ENCODE assay signal across 18 cellular contexts in the genomic region with DNA sequence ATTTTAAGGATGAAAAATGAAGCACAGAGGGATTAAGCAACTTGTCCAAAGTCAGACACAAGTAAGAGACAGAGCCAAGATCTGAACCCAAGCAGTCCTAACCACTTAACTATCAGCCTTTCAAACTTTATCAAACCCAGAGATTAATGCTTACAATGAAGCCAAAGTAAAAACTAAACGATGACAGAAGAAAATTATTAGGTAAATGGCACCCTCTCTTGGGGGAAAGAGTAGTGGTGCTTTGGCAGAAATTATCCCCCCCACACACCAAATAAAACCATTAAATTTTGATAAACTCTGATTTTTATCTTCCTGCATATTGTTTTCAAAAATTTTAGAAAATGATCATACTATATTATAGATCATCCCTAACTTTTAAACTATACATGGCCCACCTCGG.
"Had no signal": no experiment of that assay in that cellular context is flagged by ENCODE, and none has a peak within 500 bp of the region (broad histone marks: within the 10 kb centered on the region; RNA-seq: fewer than 3 reads in every experiment).

No MANE protein-coding gene starts in this region.

- H3K4me3 Mint-ChIP-seq: activated CD4-positive, alpha-beta T cell treated with anti-CD3 and anti-CD28 coated beads, Interleukin-2, amount 10 ng/mL, durations not matched to agents 7 days and 5 days; activated naive CD8-positive, alpha-beta T cell treated with anti-CD3 and anti-CD28 coated beads for 36 hours; brain; natural killer cell; stimulated activated naive B cell treated with anti-CD40 and anti-IgM and Interleukin-4, amounts not matched to agents 10 μg/mL and 1 μg/mL and 100 μg/mL, for 72 hours had no signal

- ATAC-seq: natural killer cell; stimulated activated naive B cell treated with anti-CD40 and anti-IgM and Interleukin-4, amounts not matched to agents 10 μg/mL and 1 μg/mL and 100 μg/mL, for 72 hours had no signal

- H3K9me3 ChIP-seq: colonic mucosa, uterus had no signal

- H3K9me3 Mint-ChIP-seq: activated naive CD8-positive, alpha-beta T cell treated with anti-CD3 and anti-CD28 coated beads for 36 hours had no signal

- H3K27ac ChIP-seq: colonic mucosa, esophagus squamous epithelium, tibial nerve, uterus had no signal

- H3K36me3 Mint-ChIP-seq: activated naive CD8-positive, alpha-beta T cell treated with anti-CD3 and anti-CD28 coated beads for 36 hours; brain; natural killer cell; stimulated activated naive B cell treated with anti-CD40 and anti-IgM and Interleukin-4, amounts not matched to agents 10 μg/mL and 1 μg/mL and 100 μg/mL, for 72 hours had no signal

- H3K4me1 ChIP-seq: colonic mucosa, esophagus squamous epithelium, tibial nerve, uterus had no signal

- H3K27me3 Mint-ChIP-seq: activated CD4-positive, alpha-beta T cell treated with anti-CD3 and anti-CD28 coated beads, Interleukin-2, amount 10 ng/mL, durations not matched to agents 7 days and 5 days; activated naive CD8-positive, alpha-beta T cell treated with anti-CD3 and anti-CD28 coated beads for 36 hours had no signal

- H3K4me1 Mint-ChIP-seq: activated CD4-positive, alpha-beta T cell treated with anti-CD3 and anti-CD28 coated beads, Interleukin-2, amount 10 ng/mL, durations not matched to agents 7 days and 5 days; activated naive CD8-positive, alpha-beta T cell treated with anti-CD3 and anti-CD28 coated beads for 36 hours; brain; natural killer cell; stimulated activated naive B cell treated with anti-CD40 and anti-IgM and Interleukin-4, amounts not matched to agents 10 μg/mL and 1 μg/mL and 100 μg/mL, for 72 hours had no signal

- H3K36me3 ChIP-seq: colonic mucosa, esophagus squamous epithelium, tibial nerve, uterus had no signal

- DNase-seq: activated CD4-positive, alpha-beta T cell treated with anti-CD3 and anti-CD28 coated beads, Interleukin-2, amount 10 ng/mL, durations not matched to agents 7 days and 5 days; activated CD4-positive, CD25-positive, alpha-beta regulatory T cell; activated CD8-positive, alpha-beta memory T cell treated with anti-CD3 and anti-CD28 coated beads, Interleukin-2, amount 50 U/mL, for 48 hours; activated naive CD8-positive, alpha-beta T cell treated with anti-CD3 and anti-CD28 coated beads for 36 hours; central memory CD4-positive, alpha-beta T cell; colonic mucosa; esophagus squamous epithelium; glutamatergic neuron; hypothalamus; kidney glomerular epithelial cell; mesendoderm; natural killer cell; stimulated activated CD4-positive, alpha-beta T cell treated with anti-CD3 and anti-CD28 coated beads, Interleukin-15, amount 100 ng/mL, for 24 hours; stimulated activated CD4-positive, alpha-beta T cell treated with anti-CD3 and anti-CD28 coated beads, Interleukin-4, amount 100 ng/mL, for 1 hour; stimulated activated naive B cell treated with anti-CD40 and anti-IgM and Interleukin-4, amounts not matched to agents 10 μg/mL and 1 μg/mL and 100 μg/mL, for 72 hours; uterus had no signal

- H3K4me3 ChIP-seq: colonic mucosa, esophagus squamous epithelium, tibial nerve, uterus had no signal

- H3K27ac Mint-ChIP-seq: activated CD4-positive, alpha-beta T cell treated with anti-CD3 and anti-CD28 coated beads, Interleukin-2, amount 10 ng/mL, durations not matched to agents 7 days and 5 days; activated naive CD8-positive, alpha-beta T cell treated with anti-CD3 and anti-CD28 coated beads for 36 hours; brain; natural killer cell; stimulated activated naive B cell treated with anti-CD40 and anti-IgM and Interleukin-4, amounts not matched to agents 10 μg/mL and 1 μg/mL and 100 μg/mL, for 72 hours had no signal

- H3K27me3 ChIP-seq: colonic mucosa, esophagus squamous epithelium, tibial nerve, uterus had no signal
